ENCODE assay signal across 1 cellular context in the genomic region with DNA sequence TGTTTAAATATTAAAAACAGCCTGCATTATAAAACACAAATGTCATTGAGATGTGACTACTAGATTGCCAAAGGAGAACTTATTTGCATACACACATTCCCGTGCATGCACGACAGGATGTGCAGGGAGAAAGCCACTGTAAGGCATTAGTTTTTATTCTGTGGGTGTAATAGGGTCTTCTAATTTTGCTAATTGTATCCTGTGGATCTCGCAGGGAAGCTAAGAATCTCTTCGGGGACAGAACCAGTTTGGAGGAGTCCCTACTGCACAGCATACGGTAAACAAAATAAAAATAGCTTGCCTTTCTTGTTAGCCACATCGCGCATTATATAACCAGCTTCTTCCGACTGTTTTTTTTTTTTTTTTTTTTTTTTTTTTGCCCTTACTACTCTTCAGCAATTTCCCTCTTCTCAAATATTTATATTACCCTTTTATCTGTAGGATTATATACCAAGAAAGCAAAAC.
TF ChIP-seq lines count a peak whose summit lies in the region.

No MANE protein-coding gene starts in this region.

TF ChIP-seq in neural cell, 6 proteins besides CTCF, POLR2A, EP300 and RAD21 (continued from another document):
- TF ChIP-seq, protein P1, sequence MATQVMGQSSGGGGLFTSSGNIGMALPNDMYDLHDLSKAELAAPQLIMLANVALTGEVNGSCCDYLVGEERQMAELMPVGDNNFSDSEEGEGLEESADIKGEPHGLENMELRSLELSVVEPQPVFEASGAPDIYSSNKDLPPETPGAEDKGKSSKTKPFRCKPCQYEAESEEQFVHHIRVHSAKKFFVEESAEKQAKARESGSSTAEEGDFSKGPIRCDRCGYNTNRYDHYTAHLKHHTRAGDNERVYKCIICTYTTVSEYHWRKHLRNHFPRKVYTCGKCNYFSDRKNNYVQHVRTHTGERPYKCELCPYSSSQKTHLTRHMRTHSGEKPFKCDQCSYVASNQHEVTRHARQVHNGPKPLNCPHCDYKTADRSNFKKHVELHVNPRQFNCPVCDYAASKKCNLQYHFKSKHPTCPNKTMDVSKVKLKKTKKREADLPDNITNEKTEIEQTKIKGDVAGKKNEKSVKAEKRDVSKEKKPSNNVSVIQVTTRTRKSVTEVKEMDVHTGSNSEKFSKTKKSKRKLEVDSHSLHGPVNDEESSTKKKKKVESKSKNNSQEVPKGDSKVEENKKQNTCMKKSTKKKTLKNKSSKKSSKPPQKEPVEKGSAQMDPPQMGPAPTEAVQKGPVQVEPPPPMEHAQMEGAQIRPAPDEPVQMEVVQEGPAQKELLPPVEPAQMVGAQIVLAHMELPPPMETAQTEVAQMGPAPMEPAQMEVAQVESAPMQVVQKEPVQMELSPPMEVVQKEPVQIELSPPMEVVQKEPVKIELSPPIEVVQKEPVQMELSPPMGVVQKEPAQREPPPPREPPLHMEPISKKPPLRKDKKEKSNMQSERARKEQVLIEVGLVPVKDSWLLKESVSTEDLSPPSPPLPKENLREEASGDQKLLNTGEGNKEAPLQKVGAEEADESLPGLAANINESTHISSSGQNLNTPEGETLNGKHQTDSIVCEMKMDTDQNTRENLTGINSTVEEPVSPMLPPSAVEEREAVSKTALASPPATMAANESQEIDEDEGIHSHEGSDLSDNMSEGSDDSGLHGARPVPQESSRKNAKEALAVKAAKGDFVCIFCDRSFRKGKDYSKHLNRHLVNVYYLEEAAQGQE (IDR thresholded peaks at IDR 0.05; ENCODE audit: borderline replicate concordance) = no peak
- TF ChIP-seq POLR2AphosphoS5 (IDR thresholded peaks at IDR 0.05) (no peak), SMC3 (conservative IDR thresholded peaks at IDR 0.05; ENCODE audit: poor library complexity) (no peak)
